Comparison of ENCODE assay signal across 8 cellular contexts in the genomic region with DNA sequence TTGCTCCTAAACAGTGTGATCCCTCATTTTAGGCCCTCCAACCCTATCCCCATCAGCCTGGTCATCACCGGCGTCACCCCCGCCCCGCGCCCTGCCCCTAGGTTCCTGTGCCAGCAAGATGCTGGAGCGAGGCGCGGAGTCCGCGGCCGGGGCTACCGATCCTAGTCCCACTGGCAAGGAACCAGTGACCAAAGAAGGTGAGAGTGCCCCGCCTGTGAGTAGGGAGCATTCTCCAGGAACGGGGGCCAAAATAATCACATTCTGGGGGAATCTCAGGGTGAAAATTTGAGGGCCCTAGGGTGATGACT. TPM values are rescaled to one million over a fixed set of nuclear protein-coding genes. Genes with fewer than 3 reads are reported as not detected.
A peak's percentile ranks its signal among the peaks of the same experiment; 100 is the strongest.
DNase-seq lines count a peak whose midpoint lies in the region; ATAC-seq and TF ChIP-seq lines count a peak whose summit lies in the region.

No MANE protein-coding gene starts in this region.

- peaks cover 18% of the 10 kb centered on the region for H3K36me3 ChIP-seq in HUES6 (ENCODE audit: control insufficient read depth, insufficient read depth, low read length)

- H3K4me1 ChIP-seq in HUES6 (ENCODE audit: control insufficient read depth, insufficient read depth, low read length) = peaks cover 9% of the 10 kb centered on the region; the same call in 1 of the 2 replicates

- H3K27me3 ChIP-seq in HUES6 (ENCODE audit: control insufficient read depth, insufficient read depth, low read length) = no peaks in the 10 kb centered on the region

- peaks cover 17 to 23% (median 19%) of the 10 kb centered on the region in 3 donors for H3K4me1 Mint-ChIP-seq in naive B cell

- TF ChIP-seq CTCF in 22Rv1 (IDR thresholded peaks at IDR 0.05) (no peak), coronary artery (IDR thresholded peaks at IDR 0.05) (no peak)

- H3K9me3 ChIP-seq in HUES6 (ENCODE audit: control insufficient read depth, insufficient read depth, low read depth, low read length) = peaks cover 5% of the 10 kb centered on the region; the same call in 1 of the 2 replicates

- H3K36me3 Mint-ChIP-seq in naive B cell = peaks cover 11% of the 10 kb centered on the region in 2 donors

- H3K27me3 Mint-ChIP-seq in naive B cell = no peaks in the 10 kb centered on the region

- H3K27ac Mint-ChIP-seq in naive B cell = peak overlapping the region in 4 of 6 donors; percentile 89 to 99 (median 98)

- peak overlapping the region; percentile 90 to 99 (median 96) for H3K4me3 Mint-ChIP-seq in naive B cell

- DNase-seq in coronary artery (ENCODE audit: low spot score) (no peak), naive B cell (no peak), SIG-M5 treated with dmso at 0.1 percent for 504 hours (lab: John Stamatoyannopoulos, UW; ENCODE audit: unreplicated experiment) (no peak)
- DNase-seq in stimulated activated CD4-positive, alpha-beta T cell treated with anti-CD3 and anti-CD28 coated beads, Interleukin-12 subunit alpha, Interleukin-12 subunit beta, amount 100 ng/mL, for 4 hours = no peak
- DNase-seq in activated CD4-positive, CD25-positive, alpha-beta regulatory T cell treated with anti-CD3 and anti-CD28 coated beads, Interleukin-2, amount 50 U/mL, for 72 hours = no peak

- peaks cover 0 to 8% (median 5%) of the 10 kb centered on the region in 7 donors for H3K9me3 Mint-ChIP-seq in naive B cell

- no peak overlapping the region for H3K9ac ChIP-seq in HUES6 (ENCODE audit: low read length)

- H3K4me3 ChIP-seq in HUES6 (ENCODE audit: low read depth, low read length) = peak overlapping the region; percentile 73
- peak overlapping the region; percentile 80 for H3K4me3 ChIP-seq in coronary artery

- H3K27ac ChIP-seq in 22Rv1 = peak overlapping the region; percentile 97
- no peak overlapping the region for H3K27ac ChIP-seq in HUES6 (ENCODE audit: low read depth, low read length)
- H3K27ac ChIP-seq in coronary artery = peak overlapping the region; percentile 85 to 97

- ATAC-seq in naive B cell (ENCODE audit: low read depth in 2 of 2) = no peak
- ATAC-seq in HG03135 (IDR thresholded peaks at IDR 0.05; ENCODE audit: unreplicated experiment) = no peak

RNA-seq across cellular contexts. Expression of gene ZNF575, which starts 1.3 kb away (rescaled TPM):
- polyA plus RNA-seq in naive B cell (ENCODE audit: low read depth in 6 of 6) = 1 to 10 TPM in 4 of 6 donors, under 1 TPM in 2; 0.39 to 2.2 (median 1.6) TPM

RNA-seq across cellular contexts. Expression of gene ETHE1, which starts 7.3 kb away (rescaled TPM):
- polyA plus RNA-seq in naive B cell (ENCODE audit: low read depth in 6 of 6) = 10 to 100 TPM; 15.5 to 30.7 (median 24.0) TPM

RNA-seq across cellular contexts. Expression of gene PHLDB3, which starts 29.7 kb away (rescaled TPM):
- 1 to 10 TPM in 5 of 6 donors, under 1 TPM in 1; 0.26 to 4.2 (median 2.5) TPM for polyA plus RNA-seq in naive B cell (ENCODE audit: low read depth in 6 of 6)

RNA-seq across cellular contexts. Expression of gene XRCC1, which starts 41.1 kb away (rescaled TPM):
- polyA plus RNA-seq in naive B cell (ENCODE audit: low read depth in 6 of 6) = 10 to 100 TPM; 24.4 to 32.4 (median 29.6) TPM

RNA-seq across cellular contexts. Expression of gene PINLYP, which starts 41.3 kb away (rescaled TPM):
- polyA plus RNA-seq in naive B cell (ENCODE audit: low read depth in 6 of 6) = 1 to 10 TPM in 5 of 6 donors, not detected in 1; 1.1 to 2.6 (median 2.0) TPM
